In genomic region chr5:56909294-56910122, GRCh38 we compare ENCODE assay signal across 8 cellular contexts. TPM values are rescaled to one million over a fixed set of nuclear protein-coding genes. Genes with fewer than 3 reads are reported as not detected.
DNase-seq lines count a peak whose midpoint lies in the region; ATAC-seq, FAIRE-seq and TF ChIP-seq lines count a peak whose summit lies in the region.

TSS of gene SETD9 (plus strand) at chr5:56909596. CDS start at chr5:56909646, 50 bp downstream.

- H3K4me1 ChIP-seq in DND-41 (ENCODE audit: insufficient read depth, low read length) (peaks cover 25% of the 10 kb centered on the region), GM23248 (ENCODE audit: insufficient read depth) (peaks cover 5% of the 10 kb centered on the region; the same call in 1 of the 2 replicates), Karpas-422 (ENCODE audit: low read length) (peaks cover 29% of the 10 kb centered on the region)

- H3K9ac ChIP-seq in DND-41 (ENCODE audit: low read depth, low read length) = peak within 1 kb of the TSS; percentile 73
- peak within 1 kb of the TSS; percentile 95 for H3K9ac ChIP-seq in GM23248
- H3K9ac ChIP-seq in Karpas-422 (ENCODE audit: low read length) = peak within 1 kb of the TSS; percentile 82

- H3K27ac ChIP-seq in DND-41 (ENCODE audit: low read length) = peak within 1 kb of the TSS; percentile 88
- H3K27ac ChIP-seq in GM23248 = peak within 1 kb of the TSS; percentile 95
- peak within 1 kb of the TSS; percentile 70 for H3K27ac ChIP-seq in Karpas-422 (ENCODE audit: low read length)

- H3K36me3 ChIP-seq in DND-41 (ENCODE audit: insufficient read depth, low read length) = no peaks in the 10 kb centered on the region
- no peaks in the 10 kb centered on the region for H3K36me3 ChIP-seq in GM23248 (ENCODE audit: low read depth)
- no peaks in the 10 kb centered on the region for H3K36me3 ChIP-seq in Karpas-422 (ENCODE audit: insufficient read depth, low read length)

- WGBS in GM23248 (ENCODE audit: low coverage in 1 of 2, low lambda C conversion rate in 2 of 2, missing lambda C conversion rate in 2 of 2), 2 experiments = 1 to 2% methylated on average over 58 to 78 of the region's 81 CpGs

- H3K4me1 Mint-ChIP-seq in naive B cell = peaks cover 18 to 23% (median 20%) of the 10 kb centered on the region in 3 donors
- peaks cover 22% of the 10 kb centered on the region for H3K4me1 Mint-ChIP-seq in stimulated activated effector memory CD8-positive, alpha-beta T cell treated with anti-CD3 and anti-CD28 coated beads, Interleukin-12 subunit alpha, Interleukin-12 subunit beta, amount 100 ng/mL, for 72 hours

- H3K9me3 ChIP-seq in DND-41 (ENCODE audit: insufficient read depth, low read length, severe bottlenecking) (no peaks in the 10 kb centered on the region), GM23248 (ENCODE audit: low read depth) (no peaks in the 10 kb centered on the region), Karpas-422 (ENCODE audit: low read length) (no peaks in the 10 kb centered on the region)

- no peak for TF ChIP-seq CTCF in DND-41 (IDR thresholded peaks at IDR 0.05; ENCODE audit: borderline replicate concordance, extremely low read depth, low read length, poor library complexity, severe bottlenecking)

- H2AFZ ChIP-seq in DND-41 (ENCODE audit: low read depth, low read length) = peak within 1 kb of the TSS; percentile 93
- H2AFZ ChIP-seq in GM23248 = peak within 1 kb of the TSS; percentile 100
- H2AFZ ChIP-seq in Karpas-422 (ENCODE audit: low read length) = peak within 1 kb of the TSS; percentile 93

- ATAC-seq in DND-41 (ENCODE audit: insufficient read depth, low read depth) (peak; percentile 84), naive B cell (ENCODE audit: low read depth in 2 of 2) (peak; percentile 81 to 82)
- ATAC-seq in stimulated activated effector memory CD8-positive, alpha-beta T cell treated with anti-CD3 and anti-CD28 coated beads, Interleukin-12 subunit alpha, Interleukin-12 subunit beta, amount 100 ng/mL, for 72 hours = peak; percentile 89

- peak within 1 kb of the TSS; percentile 69 to 76 for H3K4me3 ChIP-seq in DND-41 (ENCODE audit: low read depth in 1 of 2, low read length in 2 of 2)
- peak within 1 kb of the TSS; percentile 85 for H3K4me3 ChIP-seq in GM23248
- peak within 1 kb of the TSS; percentile 90 for H3K4me3 ChIP-seq in Karpas-422 (ENCODE audit: low read length)

- FAIRE-seq in RCC 7860 (lab: Jason Lieb, UNC) = no peak

- H3K4me2 ChIP-seq in DND-41 (ENCODE audit: insufficient read depth, low read length) = peak within 1 kb of the TSS; percentile 89
- H3K4me2 ChIP-seq in GM23248 (ENCODE audit: unreplicated experiment) = peak within 1 kb of the TSS; percentile 95
- peak within 1 kb of the TSS; percentile 95 for H3K4me2 ChIP-seq in Karpas-422 (ENCODE audit: low read depth, low read length, poor library complexity, severe bottlenecking)

- peaks cover 0 to 4% of the 10 kb centered on the region in 2 donors for H3K36me3 Mint-ChIP-seq in naive B cell
- H3K36me3 Mint-ChIP-seq in stimulated activated effector memory CD8-positive, alpha-beta T cell treated with anti-CD3 and anti-CD28 coated beads, Interleukin-12 subunit alpha, Interleukin-12 subunit beta, amount 100 ng/mL, for 72 hours = peaks cover 14% of the 10 kb centered on the region

- H4K20me1 ChIP-seq in DND-41 (ENCODE audit: insufficient read depth, low read length) (no peaks in the 10 kb centered on the region), GM23248 (ENCODE audit: insufficient read depth) (no peaks in the 10 kb centered on the region), Karpas-422 (ENCODE audit: insufficient read depth, low read depth, low read length) (no peaks in the 10 kb centered on the region)

- DNase-seq in DND-41 (peak; percentile 93), GM23248 (peak; percentile 99), Karpas-422 (peak; percentile 99), RCC 7860 (ENCODE audit: low spot score) (peak; percentile 81), fibroblast of gingiva (ENCODE audit: low read depth) (peak; percentile 97), naive B cell (peak; percentile 86)
- peak; percentile 61 to 81 for DNase-seq in activated T-helper 1 cell treated with anti-CD3 and anti-CD28 coated beads, Interleukin-2, amount 50 U/mL, for 16 hours (ENCODE audit: low read depth in 1 of 2, low spot score in 1 of 2)
- DNase-seq in stimulated activated effector memory CD8-positive, alpha-beta T cell treated with anti-CD3 and anti-CD28 coated beads, Interleukin-12 subunit alpha, Interleukin-12 subunit beta, amount 100 ng/mL, for 72 hours (ENCODE audit: low spot score in 2 of 2) = peak; percentile 80 to 95

- H3K27me3 Mint-ChIP-seq in naive B cell = no peaks in the 10 kb centered on the region

- in situ Hi-C loops in GM23248 (cut with MboI) = loop anchor here (25.0 kb wide), 1 partner anchor 1553 kb away; the partner anchor contains the start of gene PLK2

- H3K9me3 Mint-ChIP-seq in naive B cell = peaks cover 0 to 6% (median 3%) of the 10 kb centered on the region in 7 donors
- H3K9me3 Mint-ChIP-seq in stimulated activated effector memory CD8-positive, alpha-beta T cell treated with anti-CD3 and anti-CD28 coated beads, Interleukin-12 subunit alpha, Interleukin-12 subunit beta, amount 100 ng/mL, for 72 hours = no peaks in the 10 kb centered on the region

- H3K27me3 ChIP-seq in DND-41 (ENCODE audit: insufficient read depth, low read length, poor library complexity) = no peaks in the 10 kb centered on the region
- 0 out of 2 replicates have a peak, but pooled peaks cover 6% of the 10 kb centered on the region for H3K27me3 ChIP-seq in GM23248 (replicated peaks; ENCODE audit: insufficient read depth)
- no peaks in the 10 kb centered on the region for H3K27me3 ChIP-seq in Karpas-422 (ENCODE audit: low read length)

- H3K27ac Mint-ChIP-seq in naive B cell = peak within 1 kb of the TSS; percentile 92 to 98 (median 96)
- peak within 1 kb of the TSS; percentile 97 for H3K27ac Mint-ChIP-seq in stimulated activated effector memory CD8-positive, alpha-beta T cell treated with anti-CD3 and anti-CD28 coated beads, Interleukin-12 subunit alpha, Interleukin-12 subunit beta, amount 100 ng/mL, for 72 hours

- peak within 1 kb of the TSS; percentile 88 to 99 (median 97) for H3K4me3 Mint-ChIP-seq in naive B cell
- H3K4me3 Mint-ChIP-seq in stimulated activated effector memory CD8-positive, alpha-beta T cell treated with anti-CD3 and anti-CD28 coated beads, Interleukin-12 subunit alpha, Interleukin-12 subunit beta, amount 100 ng/mL, for 72 hours = peak within 1 kb of the TSS; percentile 98

- H3K9me2 ChIP-seq in GM23248 (ENCODE audit: insufficient read depth) = no peaks in the 10 kb centered on the region
- no peaks in the 10 kb centered on the region for H3K9me2 ChIP-seq in Karpas-422 (replicated peaks; ENCODE audit: insufficient read depth, low read length)

- H3K79me2 ChIP-seq in DND-41 (ENCODE audit: insufficient read depth, low read length) = no peaks in the 10 kb centered on the region
- H3K79me2 ChIP-seq in GM23248 (ENCODE audit: insufficient read depth) = no peaks in the 10 kb centered on the region
- peaks cover 16% of the 10 kb centered on the region for H3K79me2 ChIP-seq in Karpas-422 (ENCODE audit: low read length)

- H3F3A ChIP-seq in GM23248 (ENCODE audit: insufficient read depth) = peaks cover 23% of the 10 kb centered on the region

RNA-seq across cellular contexts. Expression of gene SETD9, which starts in this region (rescaled TPM):
- total RNA-seq in GM23248 (2014; rRNA removed; shearing (Covaris generic)) = 18.5 and 22.5 TPM in 2 replicates
- polyA plus RNA-seq in GM23248 (2016; fragmentation: Nextera tagmentation; extraction: Ambion mirVana) = 13.8 and 15.4 TPM in 2 replicates
- total RNA-seq in Karpas-422 (2014; rRNA removed; shearing (Covaris generic); ENCODE audit: low replicate concordance) = 19.2 and 28.4 TPM in 2 replicates
- 10 to 100 TPM in 1 of 6 donors, 1 to 10 TPM in 5; 1.6 to 10.2 (median 7.3) TPM for polyA plus RNA-seq in naive B cell (ENCODE audit: low read depth in 6 of 6)

Comparison
In these comparisons a context has a peak if more than half of its experiments do, and no peak if none do; other contexts are left out.
1. Peak in every context shown above with its lines: DNase-seq, ATAC-seq, H3K4me3 ChIP-seq and H3K27ac ChIP-seq.